Comparison of ENCODE assay signal across 17 cellular contexts in genomic region chrX:9396930-9397329, GRCh38.
DNase-seq lines count a peak whose midpoint lies in the region; ATAC-seq and TF ChIP-seq lines count a peak whose summit lies in the region.
"Had no signal": no experiment of that assay in that cellular context is flagged by ENCODE, and none has a peak within 500 bp of the region (broad histone marks: within the 10 kb centered on the region; RNA-seq: fewer than 3 reads in every experiment).

No MANE protein-coding gene starts in this region.

- H3K4me1 ChIP-seq in mucosa of descending colon (ENCODE audit: low read depth) (no peaks in the 10 kb centered on the region), mesendoderm (ENCODE audit: control insufficient read depth, low read depth, low read length) (no peaks in the 10 kb centered on the region)
- H3K4me1 ChIP-seq: SJCRH30, upper lobe of left lung had no signal

- H3K9ac ChIP-seq in mesendoderm (ENCODE audit: low read length): no peak overlapping the region

- WGBS in mesendoderm (ENCODE audit: extremely low coverage, insufficient coverage, low lambda C conversion rate): no CpG with 5 or more reads among the region's 4 CpGs

- peak; percentile 20 for DNase-seq in AG10803 (ENCODE audit: low read depth)
- DNase-seq in MG63: peak; percentile 60
- DNase-seq in fibroblast of mammary gland (ENCODE audit: low read depth): peak; percentile 55
- peak in 1 of 3 donors; percentile 32 for DNase-seq in mucosa of descending colon
- DNase-seq in activated CD4-positive, alpha-beta T cell treated with anti-CD3 and anti-CD28 coated beads, Interleukin-2, amount 50 U/mL, for 48 hours: no peak
- no peak for DNase-seq in mesendoderm
- DNase-seq in NCI-H1930 (lab: John Stamatoyannopoulos, UW): no peak
- no peak for DNase-seq in T-helper 1 cell
- DNase-seq: activated CD4-positive, alpha-beta T cell treated with anti-CD3 and anti-CD28 coated beads for 4 hours; effector memory CD4-positive, alpha-beta T cell; HCEC 1CT; midbrain; NCI-H226; stimulated activated naive CD4-positive, alpha-beta T cell; T1000; upper lobe of left lung had no signal

- TF ChIP-seq CTCF in AG10803 (conservative IDR thresholded peaks at IDR 0.05; ENCODE audit: low read length): no peak
- no peak for TF ChIP-seq CTCF in fibroblast of mammary gland (conservative IDR thresholded peaks at IDR 0.05; ENCODE audit: control insufficient read depth, insufficient read depth, low read depth, low read length)
- no peak for TF ChIP-seq CTCF in mucosa of descending colon (IDR thresholded peaks at IDR 0.05)

- no peak overlapping the region for H4K8ac ChIP-seq in mesendoderm (ENCODE audit: low read depth, low read length)

- H2BK120ac ChIP-seq in mesendoderm (ENCODE audit: low read depth, low read length): no peak overlapping the region

- H3K18ac ChIP-seq in mesendoderm (ENCODE audit: low read length): no peak overlapping the region

- H3K56ac ChIP-seq in mesendoderm (ENCODE audit: low read length): no peak overlapping the region

- no peak overlapping the region for H3K4ac ChIP-seq in mesendoderm (ENCODE audit: low read depth, low read length)

- H4K5ac ChIP-seq in mesendoderm (ENCODE audit: low read length): no peak overlapping the region

- H3K4me3 ChIP-seq in AG10803 (ENCODE audit: low read length) (no peak overlapping the region), MG63 (no peak overlapping the region), fibroblast of mammary gland (ENCODE audit: control insufficient read depth, low read depth, low read length) (no peak overlapping the region), mucosa of descending colon (no peak overlapping the region), mesendoderm (ENCODE audit: low read length) (no peak overlapping the region)
- H3K4me3 ChIP-seq: SJCRH30, upper lobe of left lung had no signal

- H3K9me3 ChIP-seq in MG63 (no peaks in the 10 kb centered on the region), mucosa of descending colon (no peaks in the 10 kb centered on the region)
- H3K9me3 ChIP-seq: SJCRH30, upper lobe of left lung had no signal

- H3K79me2 ChIP-seq in mesendoderm (ENCODE audit: control insufficient read depth, insufficient read depth, low read length): no peaks in the 10 kb centered on the region

- no peak overlapping the region for H3K23ac ChIP-seq in mesendoderm (ENCODE audit: low read length)

- no peak overlapping the region for H2BK15ac ChIP-seq in mesendoderm (replicated peaks; ENCODE audit: low read depth)

- H3K27me3 ChIP-seq in MG63 (no peaks in the 10 kb centered on the region), mesendoderm (ENCODE audit: insufficient read depth, low read length, poor library complexity) (no peaks in the 10 kb centered on the region)
- H3K27me3 ChIP-seq: SJCRH30, upper lobe of left lung had no signal

- H3K4me2 ChIP-seq in mesendoderm (ENCODE audit: low read length): no peak overlapping the region

- intact Hi-C loops in mucosa of descending colon (cut with DNase I, micrococcal nuclease): no loop called here

- no peaks in the 10 kb centered on the region for H3K79me1 ChIP-seq in mesendoderm (ENCODE audit: low read length)

- H3K36me3 ChIP-seq in MG63: no peaks in the 10 kb centered on the region
- H3K36me3 ChIP-seq in mucosa of descending colon (ENCODE audit: low read depth): no peaks in the 10 kb centered on the region
- H3K36me3 ChIP-seq in mesendoderm (ENCODE audit: control insufficient read depth, insufficient read depth, low read length): no peaks in the 10 kb centered on the region
- H3K36me3 ChIP-seq: SJCRH30, upper lobe of left lung had no signal

- no peak overlapping the region for H3K27ac ChIP-seq in mesendoderm (ENCODE audit: low read depth, low read length)
- H3K27ac ChIP-seq: SJCRH30, upper lobe of left lung had no signal

- H2AK5ac ChIP-seq in mesendoderm (ENCODE audit: low read length): no peak overlapping the region

- H2BK5ac ChIP-seq in mesendoderm (ENCODE audit: low read length): no peak overlapping the region

- peak; percentile 68 for ATAC-seq in mucosa of descending colon

Comparison
In these comparisons a context has a peak if more than half of its experiments do, and no peak if none do; other contexts are left out.
1. DNase-seq: peak in AG10803 (single experiment), MG63 (single experiment) and fibroblast of mammary gland (single experiment); none in activated CD4-positive, alpha-beta T cell treated with anti-CD3 and anti-CD28 coated beads, Interleukin-2, amount 50 U/mL, for 48 hours (0 of 2), mesendoderm (single experiment), NCI-H1930 (0 of 2) and T-helper 1 cell (0 of 5).